Comparison of ENCODE assay signal across 12 cellular contexts in genomic region chr2:134295441-134295840, GRCh38. TPM values are rescaled to one million over a fixed set of nuclear protein-coding genes. Genes with fewer than 3 reads are reported as not detected.
DNase-seq lines count a peak whose midpoint lies in the region; ATAC-seq and TF ChIP-seq lines count a peak whose summit lies in the region.
"Had no signal": no experiment of that assay in that cellular context is flagged by ENCODE, and none has a peak within 500 bp of the region (broad histone marks: within the 10 kb centered on the region; RNA-seq: fewer than 3 reads in every experiment).

No MANE protein-coding gene starts in this region.

- TF ChIP-seq CTCF in thoracic aorta (IDR thresholded peaks at IDR 0.05) (no peak), osteocyte (IDR thresholded peaks at IDR 0.05) (no peak)

- no peak overlapping the region for H3K4me2 ChIP-seq in GM23248 (ENCODE audit: unreplicated experiment)

- H3K36me3 Mint-ChIP-seq in memory B cell (peaks cover 21% of the 10 kb centered on the region), osteocyte (ENCODE audit: unreplicated experiment) (no peaks in the 10 kb centered on the region)

- H3K36me3 ChIP-seq in GM23248 (ENCODE audit: low read depth), result no peaks in the 10 kb centered on the region
- H3K36me3 ChIP-seq in thoracic aorta, result no peaks in the 10 kb centered on the region

- H3K9ac ChIP-seq in GM23248, result no peak overlapping the region

- H3K27me3 ChIP-seq in GM23248 (replicated peaks; ENCODE audit: insufficient read depth) (no peaks in the 10 kb centered on the region), thoracic aorta (replicated peaks; ENCODE audit: insufficient read depth) (no peaks in the 10 kb centered on the region)

- ATAC-seq in memory B cell (ENCODE audit: low read depth), result no peak
- no peak for ATAC-seq in thoracic aorta (ENCODE audit: insufficient number of reproducible peaks, low FRiP score, low read depth)
- no peak for ATAC-seq in left lobe of liver

- no peak overlapping the region for H2AFZ ChIP-seq in GM23248

- H3K27me3 Mint-ChIP-seq in memory B cell (no peaks in the 10 kb centered on the region), osteocyte (ENCODE audit: unreplicated experiment) (no peaks in the 10 kb centered on the region)

- no peaks in the 10 kb centered on the region for H3K9me3 ChIP-seq in GM23248 (ENCODE audit: low read depth)
- no peaks in the 10 kb centered on the region for H3K9me3 ChIP-seq in thoracic aorta

- no peaks in the 10 kb centered on the region; the same call in 1 of the 2 replicates for H3F3A ChIP-seq in GM23248 (ENCODE audit: insufficient read depth)

- DNase-seq in GM23248 (peak; percentile 24), caudate nucleus (lab: John Stamatoyannopoulos, UW) (no peak), memory B cell (ENCODE audit: low spot score in 2 of 2) (no peak), thoracic aorta (ENCODE audit: low spot score) (no peak), NCI-H748 treated with DMSO at 0.1 percent for 48 hours (lab: John Stamatoyannopoulos, UW) (no peak), osteocyte (ENCODE audit: extremely low spot score, unreplicated experiment) (no peak), left lobe of liver (ENCODE audit: low spot score) (no peak)
- DNase-seq: activated CD4-positive, alpha-beta T cell treated with anti-CD3 and anti-CD28 coated beads for 4 hours; NCI-H187 treated with DMSO at 0.1 percent for 48 hours; NCI-H774 had no signal

- H3K27ac Mint-ChIP-seq in memory B cell (peak overlapping the region; percentile 92), osteocyte (ENCODE audit: unreplicated experiment) (no peak overlapping the region)
- H3K27ac Mint-ChIP-seq: activated T-helper 1 cell treated with anti-CD3 and anti-CD28 coated beads, Interleukin-12 subunit alpha, Interleukin-12 subunit beta, Interleukin-2, Interleukin-4 antibody, amounts not matched to agents 30 ng/mL and 10 ng/mL and 1 ng/mL, durations not matched to agents 14 hours and 24 hours and 36 hours; T-helper 2 cell treated with Interferon-gamma antibody and Interleukin-4, amounts not matched to agents 5 μg/mL and 100 μg/mL, for 36 hours had no signal

- no peaks in the 10 kb centered on the region for H3K79me2 ChIP-seq in GM23248 (ENCODE audit: insufficient read depth)

- 16 to 18% methylated on average over 3 of the region's 3 CpGs for whole genome bisulfite sequencing in GM23248 (ENCODE audit: low coverage in 1 of 2, low lambda C conversion rate in 2 of 2, missing lambda C conversion rate in 2 of 2), 2 experiments

- H3K4me3 Mint-ChIP-seq in memory B cell (no peak overlapping the region), osteocyte (ENCODE audit: unreplicated experiment) (no peak overlapping the region)
- H3K4me3 Mint-ChIP-seq: activated T-helper 1 cell treated with anti-CD3 and anti-CD28 coated beads, Interleukin-12 subunit alpha, Interleukin-12 subunit beta, Interleukin-2, Interleukin-4 antibody, amounts not matched to agents 30 ng/mL and 10 ng/mL and 1 ng/mL, durations not matched to agents 14 hours and 24 hours and 36 hours; T-helper 2 cell treated with Interferon-gamma antibody and Interleukin-4, amounts not matched to agents 5 μg/mL and 100 μg/mL, for 36 hours had no signal

- H3K9me2 ChIP-seq in GM23248 (ENCODE audit: insufficient read depth), result no peaks in the 10 kb centered on the region

- H3K27ac ChIP-seq in GM23248 (no peak overlapping the region), caudate nucleus (ENCODE audit: low read depth, low read length) (peak overlapping the region; percentile 17), thoracic aorta (peak overlapping the region; percentile 42 to 58)

- H3K4me3 ChIP-seq in GM23248, result no peak overlapping the region
- peak overlapping the region; percentile 20 for H3K4me3 ChIP-seq in thoracic aorta

- in situ Hi-C loops in GM23248 (cut with MboI), result no loop called here

- H3K4me1 ChIP-seq in GM23248 (ENCODE audit: insufficient read depth) (peaks cover 8% of the 10 kb centered on the region; the same call in 1 of the 2 replicates), thoracic aorta (ENCODE audit: control insufficient read depth in 1 of 2, low read depth in 2 of 2) (peaks cover 16 to 19% of the 10 kb centered on the region in 2 donors)

- H3K4me1 Mint-ChIP-seq in memory B cell (peaks cover 53% of the 10 kb centered on the region), osteocyte (ENCODE audit: unreplicated experiment) (peaks cover 8% of the 10 kb centered on the region)

- H3K9me3 Mint-ChIP-seq in memory B cell (peaks cover 1% of the 10 kb centered on the region), osteocyte (ENCODE audit: unreplicated experiment) (no peaks in the 10 kb centered on the region)
- H3K9me3 Mint-ChIP-seq: activated T-helper 1 cell treated with anti-CD3 and anti-CD28 coated beads, Interleukin-12 subunit alpha, Interleukin-12 subunit beta, Interleukin-2, Interleukin-4 antibody, amounts not matched to agents 30 ng/mL and 10 ng/mL and 1 ng/mL, durations not matched to agents 14 hours and 24 hours and 36 hours; T-helper 2 cell treated with Interferon-gamma antibody and Interleukin-4, amounts not matched to agents 5 μg/mL and 100 μg/mL, for 36 hours had no signal

- H4K20me1 ChIP-seq in GM23248 (ENCODE audit: insufficient read depth), result no peaks in the 10 kb centered on the region

RNA-seq across cellular contexts. Expression of gene MGAT5, which starts 41.6 kb away (rescaled TPM):
- total RNA-seq in GM23248 (2014; rRNA removed; shearing (Covaris generic)), result 15.9 and 23.1 TPM in 2 replicates
- polyA plus RNA-seq in GM23248 (2016; fragmentation: Nextera tagmentation; extraction: Ambion mirVana), result 1.8 and 4.9 TPM in 2 replicates
- total RNA-seq in thoracic aorta (10 to 100 TPM; 43.9 to 95.3 TPM), osteocyte (22.6 and 23.8 TPM in 2 replicates), left lobe of liver (7.5 TPM)
